ENCODE assay signal across 14 cellular contexts in the genomic region with DNA sequence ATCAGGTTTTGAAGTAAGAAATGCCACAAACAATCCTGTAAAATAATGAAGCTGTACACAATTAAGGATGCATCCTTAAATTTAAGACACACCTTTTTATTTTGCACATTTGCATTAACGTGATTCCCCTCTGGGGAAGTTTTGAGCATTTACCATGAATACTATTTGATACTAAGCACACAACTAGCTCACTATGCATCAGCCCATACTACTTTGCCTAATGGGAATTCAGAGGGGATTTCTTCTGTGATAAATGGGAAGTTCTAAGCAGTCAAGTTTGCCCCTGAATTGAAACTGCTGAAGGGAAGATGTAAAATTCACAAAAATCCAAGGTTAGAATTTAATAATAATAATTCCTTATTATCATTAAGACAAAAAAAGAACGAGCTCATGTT. TPM values are rescaled to one million over a fixed set of nuclear protein-coding genes. Genes with fewer than 3 reads are reported as not detected.
A peak's percentile ranks its signal among the peaks of the same experiment; 100 is the strongest.
DNase-seq lines count a peak whose midpoint lies in the region; ATAC-seq and TF ChIP-seq lines count a peak whose summit lies in the region.
"Had no signal": no experiment of that assay in that cellular context is flagged by ENCODE, and none has a peak within 500 bp of the region (broad histone marks: within the 10 kb centered on the region; RNA-seq: fewer than 3 reads in every experiment).

No MANE protein-coding gene starts in this region.

- H2AFZ ChIP-seq in smooth muscle cell (ENCODE audit: low read depth), result no peak overlapping the region

- H3K9me3 ChIP-seq in smooth muscle cell (replicated peaks; ENCODE audit: low read depth), result no peaks in the 10 kb centered on the region
- H3K9me3 ChIP-seq: BE2C, MG63 had no signal

- peaks cover 5% of the 10 kb centered on the region for H3F3A ChIP-seq in smooth muscle cell (ENCODE audit: low read depth)

- H3K4me3 ChIP-seq in smooth muscle cell, result no peak overlapping the region
- H3K4me3 ChIP-seq: MG63 had no signal

- peak; percentile 30 for ATAC-seq in GM18498 (IDR thresholded peaks at IDR 0.05; ENCODE audit: unreplicated experiment)
- ATAC-seq in GM21390 (IDR thresholded peaks at IDR 0.05; ENCODE audit: unreplicated experiment), result peak; percentile 37
- peak; percentile 42 for ATAC-seq in HG03432 (IDR thresholded peaks at IDR 0.05; ENCODE audit: unreplicated experiment)
- ATAC-seq in HG03095 (IDR thresholded peaks at IDR 0.05; ENCODE audit: unreplicated experiment), result no peak
- ATAC-seq: Panc1 had no signal

- H3K36me3 ChIP-seq in smooth muscle cell (ENCODE audit: low read depth), result peaks cover 14% of the 10 kb centered on the region

- DNase-seq in germinal center (ENCODE audit: low spot score) (peak; percentile 32), KG1 (lab: John Stamatoyannopoulos, UW) (no peak), smooth muscle cell (lab: John Stamatoyannopoulos, UW; ENCODE audit: unreplicated experiment) (no peak), NCI-H1092 (lab: John Stamatoyannopoulos, UW) (no peak)
- DNase-seq: activated CD8-positive, alpha-beta memory T cell treated with anti-CD3 and anti-CD28 coated beads for 24 hours; BE2C; HFFc6; MG63; stimulated activated CD4-positive, alpha-beta T cell treated with anti-CD3 and anti-CD28 coated beads, Interleukin-4, amount 100 ng/mL, for 4 hours had no signal

- TF ChIP-seq CTCF in smooth muscle cell (IDR thresholded peaks at IDR 0.05; ENCODE audit: borderline replicate concordance, insufficient read depth, poor library complexity, severe bottlenecking), result no peak

- H3K4me1 ChIP-seq in smooth muscle cell (ENCODE audit: low read depth), result peaks cover 3% of the 10 kb centered on the region

- no peak overlapping the region for H3K4me2 ChIP-seq in smooth muscle cell

- no peaks in the 10 kb centered on the region for H3K27me3 ChIP-seq in smooth muscle cell (ENCODE audit: low read depth)
- H3K27me3 ChIP-seq: BE2C, MG63 had no signal

- no peak overlapping the region for H3K27ac ChIP-seq in smooth muscle cell (ENCODE audit: low read depth)

- 95% methylated on average over 2 of the region's 2 CpGs for WGBS in smooth muscle cell (ENCODE audit: low lambda C conversion rate)

- H4K20me1 ChIP-seq in smooth muscle cell (ENCODE audit: low read depth), result peaks cover 54% of the 10 kb centered on the region

- no peak overlapping the region for H3K9ac ChIP-seq in smooth muscle cell (ENCODE audit: low read depth)

- H3K79me2 ChIP-seq in smooth muscle cell (ENCODE audit: low read depth), result peaks cover 80% of the 10 kb centered on the region

RNA-seq across cellular contexts. Expression of a gene that starts 27.4 kb away (rescaled TPM):
- 101 and 103 TPM in 2 replicates for total RNA-seq in smooth muscle cell
- 41.6 and 49.2 TPM in 2 replicates for polyA plus RNA-seq in smooth muscle cell
